In the genomic region with DNA sequence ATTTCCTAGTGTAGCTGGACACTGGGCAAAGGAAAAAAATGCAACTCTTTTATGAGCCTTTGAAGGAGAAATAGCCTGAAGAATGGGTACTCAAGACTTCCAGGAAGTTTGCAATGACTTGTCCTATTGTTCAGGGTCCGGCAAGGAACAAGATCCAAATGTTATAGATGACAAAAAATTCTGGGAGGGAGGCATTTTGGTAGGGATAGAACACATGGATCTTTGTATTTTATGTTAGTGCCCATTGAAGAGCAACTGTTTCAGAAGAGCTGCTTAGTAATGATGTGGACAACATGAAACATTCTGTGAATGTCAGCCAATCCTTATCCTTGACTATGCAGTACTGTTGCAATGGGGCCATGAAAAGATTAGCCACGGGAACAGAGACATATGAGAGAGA, we compare ENCODE assay signal across 19 cellular contexts.
"Had no signal": no experiment of that assay in that cellular context is flagged by ENCODE, and none has a peak within 500 bp of the region (broad histone marks: within the 10 kb centered on the region; RNA-seq: fewer than 3 reads in every experiment).

No MANE protein-coding gene starts in this region.

- DNase-seq: natural killer cell; occipital lobe; ovary; posterior cingulate gyrus; psoas muscle; right cardiac atrium; right lobe of liver; spleen; stimulated activated CD4-positive, alpha-beta T cell treated with anti-CD3 and anti-CD28 coated beads, Interleukin-12 subunit alpha, Interleukin-12 subunit beta, amount 100 ng/mL, for 4 hours; stimulated activated CD4-positive, alpha-beta T cell treated with anti-CD3 and anti-CD28 coated beads, Interleukin-2, amount 100 ng/mL, for 24 hours; stimulated activated CD4-positive, alpha-beta T cell treated with anti-CD3 and anti-CD28 coated beads, Interleukin-2, amount 100 ng/mL, for 48 hours; stimulated activated CD4-positive, alpha-beta T cell treated with anti-CD3 and anti-CD28 coated beads, Interleukin-4, amount 100 ng/mL, for 24 hours; stimulated activated naive B cell treated with anti-CD40 and anti-IgM and Interleukin-4, amounts not matched to agents 10 μg/mL and 1 μg/mL and 100 μg/mL, for 72 hours; stimulated activated naive CD4-positive, alpha-beta T cell treated with Interleukin-2 at 50 U/mL for 16 hours; stomach; thyroid gland; trophoblast cell; upper lobe of left lung had no signal

- ATAC-seq: natural killer cell; psoas muscle; right lobe of liver; stimulated activated effector memory CD8-positive, alpha-beta T cell treated with anti-CD3 and anti-CD28 coated beads, Interleukin-12 subunit alpha, Interleukin-12 subunit beta, amount 100 ng/mL, for 72 hours; stimulated activated naive B cell treated with anti-CD40 and anti-IgM and Interleukin-4, amounts not matched to agents 10 μg/mL and 1 μg/mL and 100 μg/mL, for 72 hours had no signal
